In the genomic region with DNA sequence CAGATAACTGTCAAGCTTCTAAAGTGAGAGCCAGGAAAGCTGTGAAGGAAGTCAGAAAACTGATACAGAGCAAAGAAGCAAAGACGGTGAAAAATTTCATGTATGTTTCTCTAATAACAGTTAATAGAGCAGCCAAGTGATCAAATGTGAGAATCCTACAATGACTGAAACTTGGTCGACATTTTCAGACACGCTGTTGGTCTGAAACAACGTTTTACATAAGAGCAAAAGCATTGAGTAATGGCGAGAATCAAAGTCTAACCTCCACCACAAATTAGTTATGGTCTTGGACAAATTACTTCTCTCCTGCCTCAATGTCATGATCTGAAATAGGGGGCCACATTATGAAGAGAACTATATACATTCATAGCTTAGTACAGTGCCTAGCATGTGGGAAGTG, we compare ENCODE assay signal across 25 cellular contexts. TPM values are rescaled to one million over a fixed set of nuclear protein-coding genes. Genes with fewer than 3 reads are reported as not detected.
DNase-seq lines count a peak whose midpoint lies in the region; ATAC-seq and TF ChIP-seq lines count a peak whose summit lies in the region.
"Had no signal": no experiment of that assay in that cellular context is flagged by ENCODE, and none has a peak within 500 bp of the region (broad histone marks: within the 10 kb centered on the region; RNA-seq: fewer than 3 reads in every experiment).

No MANE protein-coding gene starts in this region.

- H3K27me3 ChIP-seq in CD4-positive, CD25-positive, alpha-beta regulatory T cell (ENCODE audit: control insufficient read depth, insufficient read depth, low read length), result no peaks in the 10 kb centered on the region
- H3K27me3 ChIP-seq: MG63, spleen had no signal

- peak overlapping the region in 2 of 4 donors; percentile 36 to 66 for H3K4me3 Mint-ChIP-seq in CD4-positive, CD25-positive, alpha-beta regulatory T cell
- H3K4me3 Mint-ChIP-seq: activated CD4-positive, alpha-beta T cell treated with anti-CD3 and anti-CD28 coated beads for 36 hours; T-helper 1 cell treated with Interleukin-12 subunit alpha and Interleukin-12 subunit beta and Interleukin-4 antibody, amounts not matched to agents 30 μg/mL and 1 μg/mL, for 36 hours had no signal

- TF ChIP-seq CTCF in GM12865 (IDR thresholded peaks at IDR 0.05; ENCODE audit: insufficient read depth, low read depth, low read length, missing control alignments), result no peak

- no peaks in the 10 kb centered on the region for H3K36me3 Mint-ChIP-seq in CD4-positive, CD25-positive, alpha-beta regulatory T cell

- no peaks in the 10 kb centered on the region for H3K27me3 Mint-ChIP-seq in CD4-positive, CD25-positive, alpha-beta regulatory T cell
- H3K27me3 Mint-ChIP-seq: activated CD4-positive, alpha-beta T cell treated with anti-CD3 and anti-CD28 coated beads for 36 hours had no signal

- H3K36me3 ChIP-seq in CD4-positive, CD25-positive, alpha-beta regulatory T cell (ENCODE audit: control insufficient read depth, insufficient read depth, low read length), result peaks cover 4% of the 10 kb centered on the region
- H3K36me3 ChIP-seq: HAP-1 had no signal

- H3K27ac Mint-ChIP-seq in CD4-positive, CD25-positive, alpha-beta regulatory T cell, result peak overlapping the region in 2 of 3 donors; percentile 22 to 42
- H3K27ac Mint-ChIP-seq: T-helper 1 cell treated with Interleukin-12 subunit alpha and Interleukin-12 subunit beta and Interleukin-4 antibody, amounts not matched to agents 30 μg/mL and 1 μg/mL, for 36 hours had no signal

- peaks cover 37 to 79% (median 58%) of the 10 kb centered on the region in 4 donors for H3K4me1 Mint-ChIP-seq in CD4-positive, CD25-positive, alpha-beta regulatory T cell

- no peak overlapping the region for H3K4me3 ChIP-seq in CD4-positive, CD25-positive, alpha-beta regulatory T cell (ENCODE audit: low read depth, low read length)
- H3K4me3 ChIP-seq in GM12865 (ENCODE audit: low read depth, low read length), result no peak overlapping the region
- H3K4me3 ChIP-seq: HAP-1, MG63, spleen had no signal

- no peak overlapping the region for H3K27ac ChIP-seq in CD4-positive, CD25-positive, alpha-beta regulatory T cell (ENCODE audit: insufficient read depth, low read length, poor library complexity, severe bottlenecking)
- peak overlapping the region; percentile 31 for H3K27ac ChIP-seq in epithelial cell of prostate
- H3K27ac ChIP-seq: C4-2B, spleen had no signal

- no peak for ATAC-seq in CD4-positive, CD25-positive, alpha-beta regulatory T cell (ENCODE audit: low read depth in 2 of 2)
- ATAC-seq: right cardiac atrium had no signal

- peaks cover 17% of the 10 kb centered on the region for H3K4me1 ChIP-seq in CD4-positive, CD25-positive, alpha-beta regulatory T cell (ENCODE audit: control insufficient read depth, insufficient read depth, low read length, poor library complexity, severe bottlenecking)

- H3K9me3 Mint-ChIP-seq in CD4-positive, CD25-positive, alpha-beta regulatory T cell, result no peaks in the 10 kb centered on the region
- H3K9me3 Mint-ChIP-seq: T-helper 1 cell treated with Interleukin-12 subunit alpha and Interleukin-12 subunit beta and Interleukin-4 antibody, amounts not matched to agents 30 μg/mL and 1 μg/mL, for 36 hours had no signal

- H3K9me3 ChIP-seq in CD4-positive, CD25-positive, alpha-beta regulatory T cell (ENCODE audit: control insufficient read depth in 2 of 2, low read length in 2 of 2), result no peaks in the 10 kb centered on the region
- H3K9me3 ChIP-seq: HAP-1, MG63, SK-N-SH, spleen had no signal

- DNase-seq in CD4-positive, CD25-positive, alpha-beta regulatory T cell, result no peak
- DNase-seq in GM12865 (ENCODE audit: low read depth) (peak; percentile 54), RPMI7951 (ENCODE audit: low read depth) (peak; percentile 62), epithelial cell of prostate (ENCODE audit: low read depth, low spot score) (no peak), activated gamma-delta T cell treated with Interleukin-2 at 50 U/mL for 16 hours (no peak), DMS79 treated with DMSO at 0.1 percent for 48 hours (lab: John Stamatoyannopoulos, UW) (no peak)
- no peak for DNase-seq in activated CD4-positive, alpha-beta T cell treated with anti-CD3 and anti-CD28 coated beads, Interleukin-2, amount 50 U/mL, for 48 hours
- DNase-seq: activated CD4-positive, alpha-beta T cell treated with anti-CD3 and anti-CD28 coated beads for 36 hours; activated naive CD4-positive, alpha-beta T cell treated with anti-CD3 and anti-CD28 coated beads, Interleukin-2, amount 50 U/mL, for 16 hours; activated T-cell treated with anti-CD3 and anti-CD28 coated beads, Interleukin-2, amount 50 U/mL, for 48 hours; effector memory CD4-positive, alpha-beta T cell; islet precursor cell; MG63; NCI-H1417; NCI-H2081; NCI-H226; posterior cingulate gyrus; right cardiac atrium; SK-N-SH; spleen; stimulated activated CD4-positive, alpha-beta T cell treated with anti-CD3 and anti-CD28 coated beads, Interleukin-2, amount 100 ng/mL, for 48 hours; trophoblast cell had no signal

RNA-seq across cellular contexts. Expression of a gene that starts 3.3 kb away (rescaled TPM):
- 5.0 TPM for total RNA-seq in CD4-positive, CD25-positive, alpha-beta regulatory T cell
- 10 to 100 TPM; 26.6 to 37.2 (median 31.9) TPM for polyA plus RNA-seq in CD4-positive, CD25-positive, alpha-beta regulatory T cell
- 22.2 and 29.7 TPM in 2 replicates for total RNA-seq in RPMI7951 (2014; rRNA removed; shearing (Covaris generic))

RNA-seq across cellular contexts. Expression of a gene that starts 4.4 kb away (rescaled TPM):
- 4.1 TPM for total RNA-seq in CD4-positive, CD25-positive, alpha-beta regulatory T cell
- polyA plus RNA-seq in CD4-positive, CD25-positive, alpha-beta regulatory T cell, result 1 to 10 TPM; 1.5 to 2.5 (median 2.2) TPM
- total RNA-seq in RPMI7951 (2014; rRNA removed; shearing (Covaris generic)), result 3.7 and 4.7 TPM in 2 replicates

Comparison
In these comparisons a context has a peak if more than half of its experiments do, and no peak if none do; other contexts are left out.
1. DNase-seq: peak in GM12865 (single experiment) and RPMI7951 (single experiment); none in CD4-positive, CD25-positive, alpha-beta regulatory T cell (0 of 3), epithelial cell of prostate (single experiment), activated CD4-positive, alpha-beta T cell treated with anti-CD3 and anti-CD28 coated beads, Interleukin-2, amount 50 U/mL, for 48 hours (0 of 2), activated gamma-delta T cell treated with Interleukin-2 at 50 U/mL for 16 hours (single experiment) and DMS79 treated with DMSO at 0.1 percent for 48 hours (single experiment).